ENCODE assay signal across 8 cellular contexts in genomic region chr20:62937353-62938104, GRCh38. TPM values are rescaled to one million over a fixed set of nuclear protein-coding genes. Genes with fewer than 3 reads are reported as not detected.
DNase-seq lines count a peak whose midpoint lies in the region; ATAC-seq and TF ChIP-seq lines count a peak whose summit lies in the region.

No MANE protein-coding gene starts in this region.

- peaks cover 22% of the 10 kb centered on the region; the same call in 1 of the 2 replicates for H3F3A ChIP-seq in PC-9 (ENCODE audit: insufficient read depth, low read depth)

- no peak overlapping the region for H3K4me3 Mint-ChIP-seq in activated T-cell treated with anti-CD3 and anti-CD28 coated beads, Interleukin-2, amount 50 U/mL, for 4 hours

- H3K4me2 ChIP-seq in PC-9, result peak overlapping the region; percentile 84

- ATAC-seq in GM21737 (IDR thresholded peaks at IDR 0.05; ENCODE audit: unreplicated experiment), result peak; percentile 81
- ATAC-seq in activated T-cell treated with anti-CD3 and anti-CD28 coated beads, Interleukin-2, amount 50 U/mL, for 4 hours, result peak; percentile 87 to 88
- peak; percentile 95 for ATAC-seq in esophagus mucosa

- H3K9me3 ChIP-seq in PC-9 (ENCODE audit: insufficient read depth, low read depth) (no peaks in the 10 kb centered on the region), muscle layer of duodenum (ENCODE audit: control insufficient read depth in 1 of 2, low read length in 2 of 2) (no peaks in the 10 kb centered on the region)

- DNase-seq in DMS53 treated with DMSO at 0.1 percent for 48 hours (lab: John Stamatoyannopoulos, UW; ENCODE audit: unreplicated experiment), result peak; percentile 92
- DNase-seq in KG1 (lab: John Stamatoyannopoulos, UW), result peak; percentile 80
- DNase-seq in PC-9, result peak; percentile 87 to 98
- DNase-seq in activated T-cell treated with anti-CD3 and anti-CD28 coated beads, Interleukin-2, amount 50 U/mL, for 4 hours, result peak; percentile 97
- DNase-seq in stimulated activated CD8-positive, alpha-beta memory T cell treated with anti-CD3 and anti-CD28 coated beads, Interleukin-7, amount 100 ng/mL, for 1 hour (ENCODE audit: low read depth in 2 of 2), result peak; percentile 91 to 96

- H3K4me3 ChIP-seq in PC-9 (peak overlapping the region; percentile 99), muscle layer of duodenum (ENCODE audit: low read depth in 1 of 2, low read length in 2 of 2) (peak overlapping the region; percentile 77 to 95)

- H3K36me3 Mint-ChIP-seq in activated T-cell treated with anti-CD3 and anti-CD28 coated beads, Interleukin-2, amount 50 U/mL, for 4 hours (ENCODE audit: insufficient read depth), result peaks cover 17% of the 10 kb centered on the region

- CTCF ChIA-PET in PC-9 (lab: Charles Lee), result interaction anchor here (1.0 kb wide), 1 partner anchor 14 kb away, joined by 3 read pairs; no protein-coding TSS in a partner anchor

- peak overlapping the region; percentile 67 for H3K27ac ChIP-seq in PC-9
- peak overlapping the region; percentile 83 for H3K27ac ChIP-seq in muscle layer of duodenum (ENCODE audit: low read length)

- H3K36me3 ChIP-seq in PC-9 (ENCODE audit: low read depth) (peaks cover 18% of the 10 kb centered on the region), muscle layer of duodenum (ENCODE audit: control insufficient read depth in 1 of 2, insufficient read depth in 2 of 2, low read length in 2 of 2) (peaks cover 10 to 22% of the 10 kb centered on the region in 2 donors)

- H3K27me3 ChIP-seq in PC-9 (ENCODE audit: insufficient read depth, low read depth), result no peaks in the 10 kb centered on the region
- H3K27me3 ChIP-seq in muscle layer of duodenum (ENCODE audit: low read depth, low read length), result no peaks in the 10 kb centered on the region

- no peaks in the 10 kb centered on the region for H3K9me2 ChIP-seq in PC-9 (ENCODE audit: insufficient read depth)

- no peaks in the 10 kb centered on the region for H3K9me3 Mint-ChIP-seq in activated T-cell treated with anti-CD3 and anti-CD28 coated beads, Interleukin-2, amount 50 U/mL, for 4 hours

- peaks cover 42% of the 10 kb centered on the region for H3K4me1 Mint-ChIP-seq in activated T-cell treated with anti-CD3 and anti-CD28 coated beads, Interleukin-2, amount 50 U/mL, for 4 hours (ENCODE audit: low read depth)

- peaks cover 19% of the 10 kb centered on the region for H3K4me1 ChIP-seq in PC-9 (replicated peaks; ENCODE audit: insufficient read depth)
- H3K4me1 ChIP-seq in muscle layer of duodenum (ENCODE audit: control insufficient read depth in 1 of 2, insufficient read depth in 2 of 2, low read length in 2 of 2), result peaks cover 9 to 47% of the 10 kb centered on the region in 2 donors

- peaks cover 75% of the 10 kb centered on the region for H4K20me1 ChIP-seq in PC-9 (ENCODE audit: insufficient read depth)

- peaks cover 94% of the 10 kb centered on the region for H3K79me2 ChIP-seq in PC-9 (ENCODE audit: low read depth)

- no TSS peak for BruUV-seq in PC-9 (replicated peaks; lab: Mats Ljungman, UMichigan)

- H2AFZ ChIP-seq in PC-9, result peak overlapping the region; percentile 96

- POLR2A ChIA-PET in PC-9 (lab: Charles Lee; ENCODE audit: unreplicated experiment), result interaction anchor here (0.5 to 0.7 kb wide), 3 partner anchors 19 to 636 kb away, joined by 3 to 6 read pairs (median 3); partner anchors contain the start of gene HELZ2

- H3K27me3 Mint-ChIP-seq in activated T-cell treated with anti-CD3 and anti-CD28 coated beads, Interleukin-2, amount 50 U/mL, for 4 hours (ENCODE audit: low read depth), result no peaks in the 10 kb centered on the region

- TF ChIP-seq CTCF in PC-9 (conservative IDR thresholded peaks at IDR 0.05), result no peak

- intact Hi-C loops in PC-9 (cut with micrococcal nuclease; ENCODE audit: unreplicated experiment), result loop anchor here (1.0 to 5.0 kb wide), 3 partner anchors 11 to 75 kb away; partner anchors contain the start of genes DIDO1 and TCFL5

RNA-seq across cellular contexts. Expression of gene GID8, which starts 0.4 kb away (rescaled TPM):
- total RNA-seq in PC-9 (2021) (45.7 and 49.7 TPM in 2 replicates), esophagus mucosa (42.7 TPM)
- total RNA-seq in activated T-cell treated with anti-CD3 and anti-CD28 coated beads, Interleukin-2, amount 50 U/mL, for 4 hours, result 10 to 100 TPM; 42.7 to 52.9 (median 47.4) TPM

RNA-seq across cellular contexts. Expression of gene DIDO1, which starts 11.2 kb away (rescaled TPM):
- total RNA-seq in PC-9 (2021) (56.4 and 61.4 TPM in 2 replicates), esophagus mucosa (26.2 TPM)
- 10 to 100 TPM; 44.9 to 49.9 (median 47.4) TPM for total RNA-seq in activated T-cell treated with anti-CD3 and anti-CD28 coated beads, Interleukin-2, amount 50 U/mL, for 4 hours

RNA-seq across cellular contexts. Expression of gene SLC17A9, which starts 15.0 kb away (rescaled TPM):
- 0.20 and 0.22 TPM in 2 replicates for total RNA-seq in PC-9 (2021)
- 10 to 100 TPM in 2 of 3 donors, 1 to 10 TPM in 1; 6.8 to 16.1 (median 13.3) TPM for total RNA-seq in activated T-cell treated with anti-CD3 and anti-CD28 coated beads, Interleukin-2, amount 50 U/mL, for 4 hours
- total RNA-seq in esophagus mucosa, result 0.76 TPM

Comparison
In these comparisons a context has a peak if more than half of its experiments do, and no peak if none do; other contexts are left out.
1. Peak in every context shown above with its lines: DNase-seq, ATAC-seq, H3K4me3 ChIP-seq and H3K27ac ChIP-seq.